15 cellular contexts compared by ENCODE assay signal in genomic region chr3:142263126-142263525, GRCh38.
"Had no signal": no experiment of that assay in that cellular context is flagged by ENCODE, and none has a peak within 500 bp of the region (broad histone marks: within the 10 kb centered on the region; RNA-seq: fewer than 3 reads in every experiment).

No MANE protein-coding gene starts in this region.

- H3K27me3 ChIP-seq: stomach had no signal

- H3K4me1 Mint-ChIP-seq: mesothelial cell of epicardium had no signal

- DNase-seq: activated CD4-positive, alpha-beta T cell treated with anti-CD3 and anti-CD28 coated beads, Interleukin-2, amount 50 U/mL, for 4 hours; activated T-cell treated with anti-CD3 and anti-CD28 coated beads, Interleukin-2, amount 50 U/mL, for 48 hours; central memory CD4-positive, alpha-beta T cell; cortex of kidney; effector memory CD8-positive, alpha-beta T cell; hippocampal formation; kidney glomerular epithelial cell; retina; stimulated activated CD4-positive, alpha-beta T cell treated with anti-CD3 and anti-CD28 coated beads, Interleukin-4, amount 100 ng/mL, for 1 hour; stimulated activated CD8-positive, alpha-beta memory T cell treated with anti-CD3 and anti-CD28 coated beads, Interleukin-4, amount 100 ng/mL, for 48 hours; stomach; T-helper 2 cell had no signal

- H3K4me3 Mint-ChIP-seq: effector memory CD8-positive, alpha-beta T cell; mesothelial cell of epicardium had no signal

- H3K27ac Mint-ChIP-seq: effector memory CD8-positive, alpha-beta T cell; mesothelial cell of epicardium had no signal

- H3K4me1 ChIP-seq: stomach had no signal

- H3K36me3 ChIP-seq: stomach, thoracic aorta had no signal

- H3K9me3 Mint-ChIP-seq: effector memory CD8-positive, alpha-beta T cell had no signal

- H3K36me3 Mint-ChIP-seq: mesothelial cell of epicardium had no signal

- H3K4me3 ChIP-seq: stomach, thoracic aorta had no signal

- H3K9me3 ChIP-seq: thoracic aorta had no signal

- H3K27ac ChIP-seq: stomach, thoracic aorta had no signal

- H3K27me3 Mint-ChIP-seq: effector memory CD8-positive, alpha-beta T cell had no signal

- ATAC-seq: activated CD4-positive, CD25-positive, alpha-beta regulatory T cell treated with anti-CD3 and anti-CD28 coated beads, Interleukin-2, amount 50 U/mL, for 24 hours; effector memory CD8-positive, alpha-beta T cell had no signal
